In the genomic region with DNA sequence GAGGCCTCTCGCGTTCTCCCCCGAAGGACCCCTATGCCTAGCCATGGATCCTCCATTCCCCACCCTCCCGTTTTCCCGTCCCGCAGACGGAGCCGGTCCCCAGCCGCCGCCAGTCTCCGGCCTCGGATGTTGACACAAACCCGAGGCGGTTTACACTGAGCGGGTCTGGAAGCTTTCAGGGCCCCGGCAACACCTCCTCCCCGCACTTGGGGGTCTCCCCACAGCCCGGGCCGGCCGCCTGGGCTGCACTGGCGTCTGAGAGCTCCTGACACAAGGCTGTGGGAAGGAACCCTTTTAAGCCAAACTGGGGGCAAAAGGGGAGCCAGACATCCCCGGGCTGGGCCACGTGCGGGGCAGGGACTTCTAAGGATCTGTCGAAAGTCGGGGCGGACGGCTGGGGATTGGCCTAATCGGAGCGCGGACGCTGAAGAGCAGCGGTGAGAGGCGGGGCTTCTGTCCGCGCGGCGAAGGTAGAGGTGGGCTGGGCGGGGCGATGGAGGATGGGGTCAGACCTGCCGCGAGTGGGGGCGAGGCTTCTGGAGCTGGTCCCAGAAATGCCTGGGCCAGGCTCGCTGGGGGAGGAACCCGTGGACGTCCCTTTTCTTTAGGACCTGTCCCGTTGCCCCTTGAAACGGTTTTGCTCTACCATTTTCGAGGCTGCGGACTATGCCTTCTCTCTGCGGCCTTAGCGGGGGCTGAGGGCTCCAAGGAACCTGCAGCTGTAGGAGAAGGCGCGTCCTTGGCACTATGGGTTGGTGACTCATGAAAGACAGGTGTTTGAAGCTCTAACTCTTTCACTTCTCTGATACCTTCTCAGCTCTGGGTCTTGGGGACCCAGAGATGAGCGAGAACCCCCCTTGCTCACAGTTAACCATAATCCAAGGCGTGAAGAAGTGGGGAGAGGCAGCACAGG, we compare ENCODE assay signal across 8 cellular contexts. TPM values are rescaled to one million over a fixed set of nuclear protein-coding genes. Genes with fewer than 3 reads are reported as not detected.
DNase-seq lines count a peak whose midpoint lies in the region; ATAC-seq and TF ChIP-seq lines count a peak whose summit lies in the region.

No MANE protein-coding gene starts in this region.

- H3K27ac ChIP-seq in left lung, result no peak overlapping the region
- H3K27ac ChIP-seq in testis, result peak overlapping the region in 1 of 2 donors; percentile 31

- whole genome bisulfite sequencing in testis, 2 donors, result 10 to 18% methylated on average over 31 to 56 of the region's 56 CpGs

- peak; percentile 51 for DNase-seq in activated T-cell treated with anti-CD3 and anti-CD28 coated beads, Interleukin-2, amount 50 U/mL, for 24 hours
- no peak for DNase-seq in activated T-cell treated with anti-CD3 and anti-CD28 coated beads, Interleukin-2, amount 50 U/mL, for 1 hour
- DNase-seq in activated naive CD4-positive, alpha-beta T cell treated with anti-CD3 and anti-CD28 coated beads for 36 hours, result no peak
- DNase-seq in left lung (peak; percentile 60 to 83), testis (peak; percentile 72)

- no peaks in the 10 kb centered on the region for H3K36me3 Mint-ChIP-seq in activated T-cell treated with anti-CD3 and anti-CD28 coated beads, Interleukin-2, amount 50 U/mL, for 24 hours (ENCODE audit: low read depth)
- H3K36me3 Mint-ChIP-seq in activated naive CD4-positive, alpha-beta T cell treated with anti-CD3 and anti-CD28 coated beads for 36 hours (ENCODE audit: low read depth), result no peaks in the 10 kb centered on the region

- TF ChIP-seq POLR2A in testis (IDR thresholded peaks at IDR 0.05), result no peak

- ATAC-seq in left lung (peak; percentile 71), GM21528 (IDR thresholded peaks at IDR 0.05; ENCODE audit: low FRiP score, unreplicated experiment) (no peak), HG03521 (IDR thresholded peaks at IDR 0.05; ENCODE audit: unreplicated experiment) (no peak), HG03469 (IDR thresholded peaks at IDR 0.05; ENCODE audit: unreplicated experiment) (no peak)

- H3K36me3 ChIP-seq in left lung (no peaks in the 10 kb centered on the region), testis (ENCODE audit: low read depth, missing control alignments) (no peaks in the 10 kb centered on the region)

- H3K4me3 ChIP-seq in left lung, result peak overlapping the region in 1 of 2 donors; percentile 25
- H3K4me3 ChIP-seq in testis, result peak overlapping the region; percentile 37 to 58

- CTCF ChIA-PET in activated naive CD4-positive, alpha-beta T cell treated with anti-CD3 and anti-CD28 coated beads for 36 hours (lab: Charles Lee), result interaction anchor here (1.2 to 2.6 kb wide), 3 partner anchors 20 to 34 kb away, joined by 3 to 10 read pairs (median 7); a partner anchor contains a TSS

- peaks cover 20% of the 10 kb centered on the region for H3K27me3 Mint-ChIP-seq in activated T-cell treated with anti-CD3 and anti-CD28 coated beads, Interleukin-2, amount 50 U/mL, for 24 hours
- H3K27me3 Mint-ChIP-seq in activated naive CD4-positive, alpha-beta T cell treated with anti-CD3 and anti-CD28 coated beads for 36 hours (ENCODE audit: low read depth), result peaks cover 9% of the 10 kb centered on the region

- H3K9me3 ChIP-seq in left lung (no peaks in the 10 kb centered on the region), testis (no peaks in the 10 kb centered on the region)

- H3K4me3 Mint-ChIP-seq in activated T-cell treated with anti-CD3 and anti-CD28 coated beads, Interleukin-2, amount 50 U/mL, for 24 hours, result peak overlapping the region; percentile 24
- peak overlapping the region; percentile 25 for H3K4me3 Mint-ChIP-seq in activated naive CD4-positive, alpha-beta T cell treated with anti-CD3 and anti-CD28 coated beads for 36 hours

- intact Hi-C loops in activated naive CD4-positive, alpha-beta T cell treated with anti-CD3 and anti-CD28 coated beads for 36 hours (cut with micrococcal nuclease), result no loop called here
- intact Hi-C loops in left lung (cut with DNase I) (no loop called here), testis (cut with DNase I; ENCODE audit: low total_unique reads) (no loop called here)

- no peaks in the 10 kb centered on the region for H3K9me3 Mint-ChIP-seq in activated T-cell treated with anti-CD3 and anti-CD28 coated beads, Interleukin-2, amount 50 U/mL, for 24 hours
- no peaks in the 10 kb centered on the region for H3K9me3 Mint-ChIP-seq in activated naive CD4-positive, alpha-beta T cell treated with anti-CD3 and anti-CD28 coated beads for 36 hours

- peaks cover 11 to 24% of the 10 kb centered on the region in 2 donors for H3K4me1 ChIP-seq in left lung
- peaks cover 16% of the 10 kb centered on the region for H3K4me1 ChIP-seq in testis

- H3K27ac Mint-ChIP-seq in activated T-cell treated with anti-CD3 and anti-CD28 coated beads, Interleukin-2, amount 50 U/mL, for 24 hours, result no peak overlapping the region
- no peak overlapping the region for H3K27ac Mint-ChIP-seq in activated naive CD4-positive, alpha-beta T cell treated with anti-CD3 and anti-CD28 coated beads for 36 hours

- peaks cover 14 to 97% of the 10 kb centered on the region in 2 donors for H3K27me3 ChIP-seq in left lung
- H3K27me3 ChIP-seq in testis, result no peaks in the 10 kb centered on the region

- peaks cover 45% of the 10 kb centered on the region for H3K4me1 Mint-ChIP-seq in activated T-cell treated with anti-CD3 and anti-CD28 coated beads, Interleukin-2, amount 50 U/mL, for 24 hours (ENCODE audit: low read depth)
- H3K4me1 Mint-ChIP-seq in activated naive CD4-positive, alpha-beta T cell treated with anti-CD3 and anti-CD28 coated beads for 36 hours (ENCODE audit: low read depth), result peaks cover 48% of the 10 kb centered on the region

- TF ChIP-seq CTCF in left lung (IDR thresholded peaks at IDR 0.05), result no peak
- TF ChIP-seq CTCF in testis (IDR thresholded peaks at IDR 0.05), result no peak

RNA-seq across cellular contexts. Expression of a gene that starts 1.2 kb away (rescaled TPM):
- total RNA-seq in activated naive CD4-positive, alpha-beta T cell treated with anti-CD3 and anti-CD28 coated beads for 36 hours, result under 1 TPM; 0.43 to 0.52 TPM
- 1 to 10 TPM in 1 of 2 donors, under 1 TPM in 1; 0.31 to 1.9 TPM for total RNA-seq in left lung
- 10 to 100 TPM in 1 of 2 donors, 1 to 10 TPM in 1; 6.9 to 24.5 TPM for total RNA-seq in testis
- 17.3 TPM for polyA plus RNA-seq in testis (ENCODE audit: insufficient read depth, low read depth, low replicate concordance)

RNA-seq across cellular contexts. Expression of a gene that starts 20.5 kb away (rescaled TPM):
- total RNA-seq in activated naive CD4-positive, alpha-beta T cell treated with anti-CD3 and anti-CD28 coated beads for 36 hours, result not detected
- 1 to 10 TPM in 1 of 2 donors, under 1 TPM in 1; 0.42 to 8.9 TPM for total RNA-seq in left lung
- 1 to 10 TPM; 2.1 to 3.2 TPM for total RNA-seq in testis
- 1.0 TPM for polyA plus RNA-seq in testis (ENCODE audit: insufficient read depth, low read depth, low replicate concordance)

RNA-seq across cellular contexts. Expression of a gene that starts 46.3 kb away (rescaled TPM):
- total RNA-seq in activated naive CD4-positive, alpha-beta T cell treated with anti-CD3 and anti-CD28 coated beads for 36 hours, result 10 to 100 TPM; 73.8 to 75.6 TPM
- total RNA-seq in left lung, result 10 to 100 TPM; 34.2 to 36.3 TPM
- 10 to 100 TPM; 71.5 to 82.8 TPM for total RNA-seq in testis
- polyA plus RNA-seq in testis (ENCODE audit: insufficient read depth, low read depth, low replicate concordance), result 109 TPM

RNA-seq across cellular contexts. Expression of a gene that starts 53.0 kb away (rescaled TPM):
- total RNA-seq in activated naive CD4-positive, alpha-beta T cell treated with anti-CD3 and anti-CD28 coated beads for 36 hours, result under 1 TPM; 0.15 to 0.17 TPM
- total RNA-seq in left lung (10 to 100 TPM; 12.6 to 16.0 TPM), testis (10 to 100 TPM; 52.8 to 55.5 TPM)
- 44.7 TPM for polyA plus RNA-seq in testis (ENCODE audit: insufficient read depth, low read depth, low replicate concordance)

Comparison
In these comparisons a context has a peak if more than half of its experiments do, and no peak if none do; other contexts are left out.
1. DNase-seq: peak in activated T-cell treated with anti-CD3 and anti-CD28 coated beads, Interleukin-2, amount 50 U/mL, for 24 hours (single experiment), left lung (2 of 2) and testis (single experiment); none in activated T-cell treated with anti-CD3 and anti-CD28 coated beads, Interleukin-2, amount 50 U/mL, for 1 hour (single experiment) and activated naive CD4-positive, alpha-beta T cell treated with anti-CD3 and anti-CD28 coated beads for 36 hours (single experiment).